ENCODE assay signal across 8 cellular contexts in the genomic region with DNA sequence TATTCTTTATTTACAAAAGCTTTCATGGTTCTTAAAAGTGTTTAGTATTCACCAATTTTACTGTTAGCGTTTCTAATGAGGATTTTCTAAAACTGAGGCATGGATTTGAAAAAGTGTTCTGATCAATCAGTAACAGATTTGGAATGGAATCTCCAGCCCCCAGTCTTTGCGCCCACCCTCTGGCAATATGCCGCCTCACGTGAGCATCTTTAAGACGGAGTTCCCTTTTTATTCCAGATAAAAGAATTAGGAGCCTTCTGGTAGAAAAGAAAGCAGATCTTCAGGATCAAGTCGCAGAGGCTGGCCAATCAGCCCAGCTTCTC. TPM values are rescaled to one million over a fixed set of nuclear protein-coding genes. Genes with fewer than 3 reads are reported as not detected.
DNase-seq lines count a peak whose midpoint lies in the region; ATAC-seq, FAIRE-seq and TF ChIP-seq lines count a peak whose summit lies in the region.

No MANE protein-coding gene starts in this region.

- H3K27ac Mint-ChIP-seq in activated CD4-positive, alpha-beta T cell treated with anti-CD3 and anti-CD28 coated beads, Interleukin-2, amount 10 ng/mL, durations not matched to agents 7 days and 5 days, result no peak overlapping the region
- no peak overlapping the region for H3K27ac Mint-ChIP-seq in activated naive CD8-positive, alpha-beta T cell treated with anti-CD3 and anti-CD28 coated beads, Interleukin-2, amount 10 ng/mL, durations not matched to agents 7 days and 5 days

- peak overlapping the region; percentile 75 for H3K4me3 Mint-ChIP-seq in activated CD4-positive, alpha-beta T cell treated with anti-CD3 and anti-CD28 coated beads, Interleukin-2, amount 10 ng/mL, durations not matched to agents 7 days and 5 days
- peak overlapping the region; percentile 81 for H3K4me3 Mint-ChIP-seq in activated naive CD8-positive, alpha-beta T cell treated with anti-CD3 and anti-CD28 coated beads, Interleukin-2, amount 10 ng/mL, durations not matched to agents 7 days and 5 days

- peaks cover 38% of the 10 kb centered on the region for H3K27me3 Mint-ChIP-seq in activated CD4-positive, alpha-beta T cell treated with anti-CD3 and anti-CD28 coated beads, Interleukin-2, amount 10 ng/mL, durations not matched to agents 7 days and 5 days
- peaks cover 38% of the 10 kb centered on the region for H3K27me3 Mint-ChIP-seq in activated naive CD8-positive, alpha-beta T cell treated with anti-CD3 and anti-CD28 coated beads, Interleukin-2, amount 10 ng/mL, durations not matched to agents 7 days and 5 days

- H3K27me3 ChIP-seq in kidney epithelial cell (ENCODE audit: control insufficient read depth, insufficient read depth, low read length) (no peaks in the 10 kb centered on the region), subcutaneous abdominal adipose tissue (ENCODE audit: control insufficient read depth in 5 of 5, insufficient read depth in 4 of 5, low read length in 5 of 5) (no peaks in the 10 kb centered on the region), small intestine (ENCODE audit: control insufficient read depth in 2 of 2, insufficient read depth in 2 of 2, low read length in 2 of 2) (no peaks in the 10 kb centered on the region)

- POLR2A ChIA-PET in activated CD4-positive, alpha-beta T cell treated with anti-CD3 and anti-CD28 coated beads, Interleukin-2, amount 10 ng/mL, durations not matched to agents 7 days and 5 days (lab: Charles Lee), result no interaction called here
- POLR2A ChIA-PET in activated naive CD8-positive, alpha-beta T cell treated with anti-CD3 and anti-CD28 coated beads, Interleukin-2, amount 10 ng/mL, durations not matched to agents 7 days and 5 days (lab: Charles Lee), result interaction anchor here (1.0 kb wide), 1 partner anchor 34 kb away, joined by 4 read pairs; no protein-coding TSS in a partner anchor

- no peak for ATAC-seq in activated naive CD8-positive, alpha-beta T cell treated with anti-CD3 and anti-CD28 coated beads, Interleukin-2, amount 10 ng/mL, durations not matched to agents 7 days and 5 days (ENCODE audit: low read depth)

- no peaks in the 10 kb centered on the region for H3K36me3 Mint-ChIP-seq in activated CD4-positive, alpha-beta T cell treated with anti-CD3 and anti-CD28 coated beads, Interleukin-2, amount 10 ng/mL, durations not matched to agents 7 days and 5 days (ENCODE audit: low read depth)
- H3K36me3 Mint-ChIP-seq in activated naive CD8-positive, alpha-beta T cell treated with anti-CD3 and anti-CD28 coated beads, Interleukin-2, amount 10 ng/mL, durations not matched to agents 7 days and 5 days, result no peaks in the 10 kb centered on the region

- H3K36me3 ChIP-seq in kidney epithelial cell (ENCODE audit: control insufficient read depth, insufficient read depth, low read length) (no peaks in the 10 kb centered on the region), subcutaneous abdominal adipose tissue (ENCODE audit: control insufficient read depth in 5 of 5, insufficient read depth in 5 of 5, low read length in 5 of 5) (no peaks in the 10 kb centered on the region), small intestine (ENCODE audit: control insufficient read depth in 2 of 2, insufficient read depth in 2 of 2, low read length in 2 of 2) (no peaks in the 10 kb centered on the region)

- no peak for DNase-seq in activated CD4-positive, alpha-beta T cell treated with anti-CD3 and anti-CD28 coated beads, Interleukin-2, amount 10 ng/mL, durations not matched to agents 7 days and 5 days
- DNase-seq in activated CD4-positive, alpha-beta T cell treated with anti-CD3 and anti-CD28 coated beads, Interleukin-2, amount 50 U/mL, for 4 hours, result no peak
- DNase-seq in activated naive CD8-positive, alpha-beta T cell treated with anti-CD3 and anti-CD28 coated beads, Interleukin-2, amount 10 ng/mL, durations not matched to agents 7 days and 5 days, result no peak
- no peak for DNase-seq in kidney epithelial cell (ENCODE audit: low read depth)
- no peak for DNase-seq in HuH-7 (ENCODE audit: low spot score)
- no peak for DNase-seq in stimulated activated CD4-positive, alpha-beta T cell treated with anti-CD3 and anti-CD28 coated beads, Interleukin-12 subunit alpha, Interleukin-12 subunit beta, amount 100 ng/mL, for 4 hours
- no peak for DNase-seq in small intestine

- H3K4me3 ChIP-seq in kidney epithelial cell (ENCODE audit: low read depth, low read length) (peak overlapping the region; percentile 79), subcutaneous abdominal adipose tissue (ENCODE audit: low read depth in 1 of 5, low read length in 5 of 5) (peak overlapping the region; percentile 73 to 91 (median 77)), small intestine (ENCODE audit: low read depth in 1 of 2, low read length in 2 of 2) (no peak overlapping the region)

- TF ChIP-seq CTCF in kidney epithelial cell (IDR thresholded peaks at IDR 0.05; ENCODE audit: insufficient read depth, low read length, poor library complexity, severe bottlenecking), result no peak

- 8 to 17% (median 10%) methylated on average over 6 of the region's 6 CpGs for WGBS in small intestine, 3 donors

- no peaks in the 10 kb centered on the region for H3K9me3 Mint-ChIP-seq in activated CD4-positive, alpha-beta T cell treated with anti-CD3 and anti-CD28 coated beads, Interleukin-2, amount 10 ng/mL, durations not matched to agents 7 days and 5 days
- H3K9me3 Mint-ChIP-seq in activated naive CD8-positive, alpha-beta T cell treated with anti-CD3 and anti-CD28 coated beads, Interleukin-2, amount 10 ng/mL, durations not matched to agents 7 days and 5 days, result no peaks in the 10 kb centered on the region

- peak overlapping the region in 4 of 5 donors; percentile 82 to 87 (median 84) for H3K9ac ChIP-seq in subcutaneous abdominal adipose tissue (ENCODE audit: low read length in 5 of 5)

- FAIRE-seq in small intestine (lab: Jason Lieb, UNC), result no peak

- peaks cover 16% of the 10 kb centered on the region for H3K4me1 Mint-ChIP-seq in activated CD4-positive, alpha-beta T cell treated with anti-CD3 and anti-CD28 coated beads, Interleukin-2, amount 10 ng/mL, durations not matched to agents 7 days and 5 days
- H3K4me1 Mint-ChIP-seq in activated naive CD8-positive, alpha-beta T cell treated with anti-CD3 and anti-CD28 coated beads, Interleukin-2, amount 10 ng/mL, durations not matched to agents 7 days and 5 days, result peaks cover 16% of the 10 kb centered on the region

- H3K27ac ChIP-seq in subcutaneous abdominal adipose tissue (ENCODE audit: low read depth, low read length), result peak overlapping the region; percentile 81
- H3K27ac ChIP-seq in small intestine (ENCODE audit: low read depth in 1 of 2, low read length in 1 of 2), result peak overlapping the region in 1 of 2 donors; percentile 73

- H3K4me1 ChIP-seq in subcutaneous abdominal adipose tissue (ENCODE audit: control insufficient read depth in 5 of 5, insufficient read depth in 5 of 5, low read length in 5 of 5) (peaks cover 7 to 73% (median 63%) of the 10 kb centered on the region in 5 donors), small intestine (ENCODE audit: control insufficient read depth in 2 of 2, insufficient read depth in 1 of 2, low read depth in 1 of 2, low read length in 1 of 2) (no peaks in the 10 kb centered on the region)

- CTCF ChIA-PET in activated CD4-positive, alpha-beta T cell treated with anti-CD3 and anti-CD28 coated beads, Interleukin-2, amount 10 ng/mL, durations not matched to agents 7 days and 5 days (lab: Charles Lee), result interaction anchor here (0.9 kb wide), 1 partner anchor 42 kb away, joined by 3 read pairs; no protein-coding TSS in a partner anchor

- H3K9me3 ChIP-seq in subcutaneous abdominal adipose tissue (ENCODE audit: control insufficient read depth in 5 of 5, low read length in 5 of 5) (no peaks in the 10 kb centered on the region), small intestine (ENCODE audit: control insufficient read depth, low read depth) (no peaks in the 10 kb centered on the region)

RNA-seq across cellular contexts. Expression of gene TBC1D16, which starts 1.1 kb away (rescaled TPM):
- 1 to 10 TPM in 1 of 2 experiments, under 1 TPM in 1; 0.74 to 1.2 TPM for total RNA-seq in activated CD4-positive, alpha-beta T cell treated with anti-CD3 and anti-CD28 coated beads, Interleukin-2, amount 10 ng/mL, durations not matched to agents 7 days and 5 days
- 1 to 10 TPM; 2.1 TPM for total RNA-seq in activated naive CD8-positive, alpha-beta T cell treated with anti-CD3 and anti-CD28 coated beads, Interleukin-2, amount 10 ng/mL, durations not matched to agents 7 days and 5 days
- 54.5 and 58.5 TPM in 2 replicates for total RNA-seq in kidney epithelial cell
- 10 to 100 TPM in 1 of 3 donors, 1 to 10 TPM in 2; 1.6 to 27.1 (median 3.2) TPM for polyA plus RNA-seq in small intestine

RNA-seq across cellular contexts. Expression of gene CCDC40, which starts 1.8 kb away (rescaled TPM):
- not detected for total RNA-seq in activated CD4-positive, alpha-beta T cell treated with anti-CD3 and anti-CD28 coated beads, Interleukin-2, amount 10 ng/mL, durations not matched to agents 7 days and 5 days
- 1 to 10 TPM; 1.3 to 1.4 TPM for total RNA-seq in activated naive CD8-positive, alpha-beta T cell treated with anti-CD3 and anti-CD28 coated beads, Interleukin-2, amount 10 ng/mL, durations not matched to agents 7 days and 5 days
- 4.4 and 4.8 TPM in 2 replicates for total RNA-seq in kidney epithelial cell
- polyA plus RNA-seq in small intestine, result 1 to 10 TPM in 1 of 3 donors, under 1 TPM in 2; 0.45 to 1.2 (median 0.81) TPM

Comparison
In these comparisons a context has a peak if more than half of its experiments do, and no peak if none do; other contexts are left out.
1. H3K4me3 ChIP-seq: peak in kidney epithelial cell (single experiment) and subcutaneous abdominal adipose tissue (5 of 5); none in small intestine (0 of 2).
2. RNA of gene TBC1D16, which starts 1.1 kb away (total RNA-seq): 54.5 to 58.5 TPM in kidney epithelial cell; 2.1 TPM in activated naive CD8-positive, alpha-beta T cell treated with anti-CD3 and anti-CD28 coated beads, Interleukin-2, amount 10 ng/mL, durations not matched to agents 7 days and 5 days and 0.74 to 1.2 TPM in activated CD4-positive, alpha-beta T cell treated with anti-CD3 and anti-CD28 coated beads, Interleukin-2, amount 10 ng/mL, durations not matched to agents 7 days and 5 days; every median in the first group is over 10 times any median in the second.